1 cellular context compared by ENCODE assay signal in the genomic region with DNA sequence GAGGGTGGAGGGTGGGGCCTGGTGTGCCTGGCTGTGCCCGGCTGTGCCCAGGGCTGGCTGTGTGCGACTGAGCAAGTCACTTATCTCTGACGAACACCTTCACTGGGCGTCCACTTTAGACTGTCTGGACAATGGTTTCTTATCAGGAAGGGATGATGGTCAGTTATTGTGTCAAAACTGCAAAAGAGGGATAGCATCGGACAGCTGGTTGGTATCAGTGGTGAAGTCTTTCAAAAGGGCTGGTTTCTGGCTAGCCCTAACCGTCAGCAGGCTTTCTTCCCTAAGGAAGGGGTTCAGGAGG.
TF ChIP-seq lines count a peak whose summit lies in the region.

No MANE protein-coding gene starts in this region.

TF ChIP-seq in K562, 482 proteins besides CTCF, POLR2A, EP300 and RAD21 (continued from another document and continues in another):
- TF ChIP-seq LARP7 (IDR thresholded peaks at IDR 0.05): no peak
- no peak for TF ChIP-seq ZNF445 (CRISPR knock-in tag; IDR thresholded peaks at IDR 0.05; ENCODE audit: low read depth)
- TF ChIP-seq, protein P1, sequence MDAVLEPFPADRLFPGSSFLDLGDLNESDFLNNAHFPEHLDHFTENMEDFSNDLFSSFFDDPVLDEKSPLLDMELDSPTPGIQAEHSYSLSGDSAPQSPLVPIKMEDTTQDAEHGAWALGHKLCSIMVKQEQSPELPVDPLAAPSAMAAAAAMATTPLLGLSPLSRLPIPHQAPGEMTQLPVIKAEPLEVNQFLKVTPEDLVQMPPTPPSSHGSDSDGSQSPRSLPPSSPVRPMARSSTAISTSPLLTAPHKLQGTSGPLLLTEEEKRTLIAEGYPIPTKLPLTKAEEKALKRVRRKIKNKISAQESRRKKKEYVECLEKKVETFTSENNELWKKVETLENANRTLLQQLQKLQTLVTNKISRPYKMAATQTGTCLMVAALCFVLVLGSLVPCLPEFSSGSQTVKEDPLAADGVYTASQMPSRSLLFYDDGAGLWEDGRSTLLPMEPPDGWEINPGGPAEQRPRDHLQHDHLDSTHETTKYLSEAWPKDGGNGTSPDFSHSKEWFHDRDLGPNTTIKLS (IDR thresholded peaks at IDR 0.05; ENCODE audit: borderline replicate concordance, low read depth): no peak
- TF ChIP-seq, protein P2, sequence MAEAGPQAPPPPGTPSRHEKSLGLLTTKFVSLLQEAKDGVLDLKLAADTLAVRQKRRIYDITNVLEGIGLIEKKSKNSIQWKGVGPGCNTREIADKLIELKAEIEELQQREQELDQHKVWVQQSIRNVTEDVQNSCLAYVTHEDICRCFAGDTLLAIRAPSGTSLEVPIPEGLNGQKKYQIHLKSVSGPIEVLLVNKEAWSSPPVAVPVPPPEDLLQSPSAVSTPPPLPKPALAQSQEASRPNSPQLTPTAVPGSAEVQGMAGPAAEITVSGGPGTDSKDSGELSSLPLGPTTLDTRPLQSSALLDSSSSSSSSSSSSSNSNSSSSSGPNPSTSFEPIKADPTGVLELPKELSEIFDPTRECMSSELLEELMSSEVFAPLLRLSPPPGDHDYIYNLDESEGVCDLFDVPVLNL (CRISPR knock-in tag; IDR thresholded peaks at IDR 0.05; ENCODE audit: low read depth): no peak
- TF ChIP-seq ZNF324 (CRISPR knock-in tag; IDR thresholded peaks at IDR 0.05): no peak
- TF ChIP-seq, protein P3, sequence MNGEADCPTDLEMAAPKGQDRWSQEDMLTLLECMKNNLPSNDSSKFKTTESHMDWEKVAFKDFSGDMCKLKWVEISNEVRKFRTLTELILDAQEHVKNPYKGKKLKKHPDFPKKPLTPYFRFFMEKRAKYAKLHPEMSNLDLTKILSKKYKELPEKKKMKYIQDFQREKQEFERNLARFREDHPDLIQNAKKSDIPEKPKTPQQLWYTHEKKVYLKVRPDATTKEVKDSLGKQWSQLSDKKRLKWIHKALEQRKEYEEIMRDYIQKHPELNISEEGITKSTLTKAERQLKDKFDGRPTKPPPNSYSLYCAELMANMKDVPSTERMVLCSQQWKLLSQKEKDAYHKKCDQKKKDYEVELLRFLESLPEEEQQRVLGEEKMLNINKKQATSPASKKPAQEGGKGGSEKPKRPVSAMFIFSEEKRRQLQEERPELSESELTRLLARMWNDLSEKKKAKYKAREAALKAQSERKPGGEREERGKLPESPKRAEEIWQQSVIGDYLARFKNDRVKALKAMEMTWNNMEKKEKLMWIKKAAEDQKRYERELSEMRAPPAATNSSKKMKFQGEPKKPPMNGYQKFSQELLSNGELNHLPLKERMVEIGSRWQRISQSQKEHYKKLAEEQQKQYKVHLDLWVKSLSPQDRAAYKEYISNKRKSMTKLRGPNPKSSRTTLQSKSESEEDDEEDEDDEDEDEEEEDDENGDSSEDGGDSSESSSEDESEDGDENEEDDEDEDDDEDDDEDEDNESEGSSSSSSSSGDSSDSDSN (IDR thresholded peaks at IDR 0.05; ENCODE audit: borderline replicate concordance in 1 of 2, low read depth in 2 of 2, low read length in 2 of 2): no peak
- TF ChIP-seq FOXJ3 (CRISPR knock-in tag; IDR thresholded peaks at IDR 0.05): no peak
- TF ChIP-seq, protein P4, sequence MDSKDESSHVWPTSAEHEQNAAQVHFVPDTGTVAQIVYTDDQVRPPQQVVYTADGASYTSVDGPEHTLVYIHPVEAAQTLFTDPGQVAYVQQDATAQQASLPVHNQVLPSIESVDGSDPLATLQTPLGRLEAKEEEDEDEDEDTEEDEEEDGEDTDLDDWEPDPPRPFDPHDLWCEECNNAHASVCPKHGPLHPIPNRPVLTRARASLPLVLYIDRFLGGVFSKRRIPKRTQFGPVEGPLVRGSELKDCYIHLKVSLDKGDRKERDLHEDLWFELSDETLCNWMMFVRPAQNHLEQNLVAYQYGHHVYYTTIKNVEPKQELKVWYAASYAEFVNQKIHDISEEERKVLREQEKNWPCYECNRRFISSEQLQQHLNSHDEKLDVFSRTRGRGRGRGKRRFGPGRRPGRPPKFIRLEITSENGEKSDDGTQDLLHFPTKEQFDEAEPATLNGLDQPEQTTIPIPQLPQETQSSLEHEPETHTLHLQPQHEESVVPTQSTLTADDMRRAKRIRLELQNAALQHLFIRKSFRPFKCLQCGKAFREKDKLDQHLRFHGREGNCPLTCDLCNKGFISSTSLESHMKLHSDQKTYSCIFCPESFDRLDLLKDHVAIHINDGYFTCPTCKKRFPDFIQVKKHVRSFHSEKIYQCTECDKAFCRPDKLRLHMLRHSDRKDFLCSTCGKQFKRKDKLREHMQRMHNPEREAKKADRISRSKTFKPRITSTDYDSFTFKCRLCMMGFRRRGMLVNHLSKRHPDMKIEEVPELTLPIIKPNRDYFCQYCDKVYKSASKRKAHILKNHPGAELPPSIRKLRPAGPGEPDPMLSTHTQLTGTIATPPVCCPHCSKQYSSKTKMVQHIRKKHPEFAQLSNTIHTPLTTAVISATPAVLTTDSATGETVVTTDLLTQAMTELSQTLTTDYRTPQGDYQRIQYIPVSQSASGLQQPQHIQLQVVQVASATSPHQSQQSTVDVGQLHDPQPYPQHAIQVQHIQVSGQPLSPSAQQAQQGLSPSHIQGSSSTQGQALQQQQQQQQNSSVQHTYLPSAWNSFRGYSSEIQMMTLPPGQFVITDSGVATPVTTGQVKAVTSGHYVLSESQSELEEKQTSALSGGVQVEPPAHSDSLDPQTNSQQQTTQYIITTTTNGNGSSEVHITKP (IDR thresholded peaks at IDR 0.05; ENCODE audit: partially characterized antibody): no peak
- no peak for TF ChIP-seq GTF2A2 (tag; IDR thresholded peaks at IDR 0.05)
- TF ChIP-seq, protein P5, sequence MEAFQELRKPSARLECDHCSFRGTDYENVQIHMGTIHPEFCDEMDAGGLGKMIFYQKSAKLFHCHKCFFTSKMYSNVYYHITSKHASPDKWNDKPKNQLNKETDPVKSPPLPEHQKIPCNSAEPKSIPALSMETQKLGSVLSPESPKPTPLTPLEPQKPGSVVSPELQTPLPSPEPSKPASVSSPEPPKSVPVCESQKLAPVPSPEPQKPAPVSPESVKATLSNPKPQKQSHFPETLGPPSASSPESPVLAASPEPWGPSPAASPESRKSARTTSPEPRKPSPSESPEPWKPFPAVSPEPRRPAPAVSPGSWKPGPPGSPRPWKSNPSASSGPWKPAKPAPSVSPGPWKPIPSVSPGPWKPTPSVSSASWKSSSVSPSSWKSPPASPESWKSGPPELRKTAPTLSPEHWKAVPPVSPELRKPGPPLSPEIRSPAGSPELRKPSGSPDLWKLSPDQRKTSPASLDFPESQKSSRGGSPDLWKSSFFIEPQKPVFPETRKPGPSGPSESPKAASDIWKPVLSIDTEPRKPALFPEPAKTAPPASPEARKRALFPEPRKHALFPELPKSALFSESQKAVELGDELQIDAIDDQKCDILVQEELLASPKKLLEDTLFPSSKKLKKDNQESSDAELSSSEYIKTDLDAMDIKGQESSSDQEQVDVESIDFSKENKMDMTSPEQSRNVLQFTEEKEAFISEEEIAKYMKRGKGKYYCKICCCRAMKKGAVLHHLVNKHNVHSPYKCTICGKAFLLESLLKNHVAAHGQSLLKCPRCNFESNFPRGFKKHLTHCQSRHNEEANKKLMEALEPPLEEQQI (IDR thresholded peaks at IDR 0.05): no peak; the same call in 1 of the 2 replicates
- no peak for TF ChIP-seq PURB (CRISPR knock-in tag; IDR thresholded peaks at IDR 0.05; ENCODE audit: low read depth)
- TF ChIP-seq, protein P6, sequence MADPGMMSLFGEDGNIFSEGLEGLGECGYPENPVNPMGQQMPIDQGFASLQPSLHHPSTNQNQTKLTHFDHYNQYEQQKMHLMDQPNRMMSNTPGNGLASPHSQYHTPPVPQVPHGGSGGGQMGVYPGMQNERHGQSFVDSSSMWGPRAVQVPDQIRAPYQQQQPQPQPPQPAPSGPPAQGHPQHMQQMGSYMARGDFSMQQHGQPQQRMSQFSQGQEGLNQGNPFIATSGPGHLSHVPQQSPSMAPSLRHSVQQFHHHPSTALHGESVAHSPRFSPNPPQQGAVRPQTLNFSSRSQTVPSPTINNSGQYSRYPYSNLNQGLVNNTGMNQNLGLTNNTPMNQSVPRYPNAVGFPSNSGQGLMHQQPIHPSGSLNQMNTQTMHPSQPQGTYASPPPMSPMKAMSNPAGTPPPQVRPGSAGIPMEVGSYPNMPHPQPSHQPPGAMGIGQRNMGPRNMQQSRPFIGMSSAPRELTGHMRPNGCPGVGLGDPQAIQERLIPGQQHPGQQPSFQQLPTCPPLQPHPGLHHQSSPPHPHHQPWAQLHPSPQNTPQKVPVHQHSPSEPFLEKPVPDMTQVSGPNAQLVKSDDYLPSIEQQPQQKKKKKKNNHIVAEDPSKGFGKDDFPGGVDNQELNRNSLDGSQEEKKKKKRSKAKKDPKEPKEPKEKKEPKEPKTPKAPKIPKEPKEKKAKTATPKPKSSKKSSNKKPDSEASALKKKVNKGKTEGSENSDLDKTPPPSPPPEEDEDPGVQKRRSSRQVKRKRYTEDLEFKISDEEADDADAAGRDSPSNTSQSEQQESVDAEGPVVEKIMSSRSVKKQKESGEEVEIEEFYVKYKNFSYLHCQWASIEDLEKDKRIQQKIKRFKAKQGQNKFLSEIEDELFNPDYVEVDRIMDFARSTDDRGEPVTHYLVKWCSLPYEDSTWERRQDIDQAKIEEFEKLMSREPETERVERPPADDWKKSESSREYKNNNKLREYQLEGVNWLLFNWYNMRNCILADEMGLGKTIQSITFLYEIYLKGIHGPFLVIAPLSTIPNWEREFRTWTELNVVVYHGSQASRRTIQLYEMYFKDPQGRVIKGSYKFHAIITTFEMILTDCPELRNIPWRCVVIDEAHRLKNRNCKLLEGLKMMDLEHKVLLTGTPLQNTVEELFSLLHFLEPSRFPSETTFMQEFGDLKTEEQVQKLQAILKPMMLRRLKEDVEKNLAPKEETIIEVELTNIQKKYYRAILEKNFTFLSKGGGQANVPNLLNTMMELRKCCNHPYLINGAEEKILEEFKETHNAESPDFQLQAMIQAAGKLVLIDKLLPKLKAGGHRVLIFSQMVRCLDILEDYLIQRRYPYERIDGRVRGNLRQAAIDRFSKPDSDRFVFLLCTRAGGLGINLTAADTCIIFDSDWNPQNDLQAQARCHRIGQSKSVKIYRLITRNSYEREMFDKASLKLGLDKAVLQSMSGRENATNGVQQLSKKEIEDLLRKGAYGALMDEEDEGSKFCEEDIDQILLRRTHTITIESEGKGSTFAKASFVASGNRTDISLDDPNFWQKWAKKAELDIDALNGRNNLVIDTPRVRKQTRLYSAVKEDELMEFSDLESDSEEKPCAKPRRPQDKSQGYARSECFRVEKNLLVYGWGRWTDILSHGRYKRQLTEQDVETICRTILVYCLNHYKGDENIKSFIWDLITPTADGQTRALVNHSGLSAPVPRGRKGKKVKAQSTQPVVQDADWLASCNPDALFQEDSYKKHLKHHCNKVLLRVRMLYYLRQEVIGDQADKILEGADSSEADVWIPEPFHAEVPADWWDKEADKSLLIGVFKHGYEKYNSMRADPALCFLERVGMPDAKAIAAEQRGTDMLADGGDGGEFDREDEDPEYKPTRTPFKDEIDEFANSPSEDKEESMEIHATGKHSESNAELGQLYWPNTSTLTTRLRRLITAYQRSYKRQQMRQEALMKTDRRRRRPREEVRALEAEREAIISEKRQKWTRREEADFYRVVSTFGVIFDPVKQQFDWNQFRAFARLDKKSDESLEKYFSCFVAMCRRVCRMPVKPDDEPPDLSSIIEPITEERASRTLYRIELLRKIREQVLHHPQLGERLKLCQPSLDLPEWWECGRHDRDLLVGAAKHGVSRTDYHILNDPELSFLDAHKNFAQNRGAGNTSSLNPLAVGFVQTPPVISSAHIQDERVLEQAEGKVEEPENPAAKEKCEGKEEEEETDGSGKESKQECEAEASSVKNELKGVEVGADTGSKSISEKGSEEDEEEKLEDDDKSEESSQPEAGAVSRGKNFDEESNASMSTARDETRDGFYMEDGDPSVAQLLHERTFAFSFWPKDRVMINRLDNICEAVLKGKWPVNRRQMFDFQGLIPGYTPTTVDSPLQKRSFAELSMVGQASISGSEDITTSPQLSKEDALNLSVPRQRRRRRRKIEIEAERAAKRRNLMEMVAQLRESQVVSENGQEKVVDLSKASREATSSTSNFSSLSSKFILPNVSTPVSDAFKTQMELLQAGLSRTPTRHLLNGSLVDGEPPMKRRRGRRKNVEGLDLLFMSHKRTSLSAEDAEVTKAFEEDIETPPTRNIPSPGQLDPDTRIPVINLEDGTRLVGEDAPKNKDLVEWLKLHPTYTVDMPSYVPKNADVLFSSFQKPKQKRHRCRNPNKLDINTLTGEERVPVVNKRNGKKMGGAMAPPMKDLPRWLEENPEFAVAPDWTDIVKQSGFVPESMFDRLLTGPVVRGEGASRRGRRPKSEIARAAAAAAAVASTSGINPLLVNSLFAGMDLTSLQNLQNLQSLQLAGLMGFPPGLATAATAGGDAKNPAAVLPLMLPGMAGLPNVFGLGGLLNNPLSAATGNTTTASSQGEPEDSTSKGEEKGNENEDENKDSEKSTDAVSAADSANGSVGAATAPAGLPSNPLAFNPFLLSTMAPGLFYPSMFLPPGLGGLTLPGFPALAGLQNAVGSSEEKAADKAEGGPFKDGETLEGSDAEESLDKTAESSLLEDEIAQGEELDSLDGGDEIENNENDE (IDR thresholded peaks at IDR 0.05; ENCODE audit: low read depth, low read length): no peak
- no peak for TF ChIP-seq ZNF696 (CRISPR knock-in tag; conservative IDR thresholded peaks at IDR 0.05)
- no peak for TF ChIP-seq NELFE (IDR thresholded peaks at IDR 0.05; ENCODE audit: insufficient read depth, insufficient read length)
- no peak for TF ChIP-seq ZNF143 (CRISPR knock-in tag; IDR thresholded peaks at IDR 0.05)
- TF ChIP-seq, protein P7, sequence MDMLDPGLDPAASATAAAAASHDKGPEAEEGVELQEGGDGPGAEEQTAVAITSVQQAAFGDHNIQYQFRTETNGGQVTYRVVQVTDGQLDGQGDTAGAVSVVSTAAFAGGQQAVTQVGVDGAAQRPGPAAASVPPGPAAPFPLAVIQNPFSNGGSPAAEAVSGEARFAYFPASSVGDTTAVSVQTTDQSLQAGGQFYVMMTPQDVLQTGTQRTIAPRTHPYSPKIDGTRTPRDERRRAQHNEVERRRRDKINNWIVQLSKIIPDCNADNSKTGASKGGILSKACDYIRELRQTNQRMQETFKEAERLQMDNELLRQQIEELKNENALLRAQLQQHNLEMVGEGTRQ (CRISPR knock-in tag; IDR thresholded peaks at IDR 0.05): no peak
- TF ChIP-seq, protein P8, sequence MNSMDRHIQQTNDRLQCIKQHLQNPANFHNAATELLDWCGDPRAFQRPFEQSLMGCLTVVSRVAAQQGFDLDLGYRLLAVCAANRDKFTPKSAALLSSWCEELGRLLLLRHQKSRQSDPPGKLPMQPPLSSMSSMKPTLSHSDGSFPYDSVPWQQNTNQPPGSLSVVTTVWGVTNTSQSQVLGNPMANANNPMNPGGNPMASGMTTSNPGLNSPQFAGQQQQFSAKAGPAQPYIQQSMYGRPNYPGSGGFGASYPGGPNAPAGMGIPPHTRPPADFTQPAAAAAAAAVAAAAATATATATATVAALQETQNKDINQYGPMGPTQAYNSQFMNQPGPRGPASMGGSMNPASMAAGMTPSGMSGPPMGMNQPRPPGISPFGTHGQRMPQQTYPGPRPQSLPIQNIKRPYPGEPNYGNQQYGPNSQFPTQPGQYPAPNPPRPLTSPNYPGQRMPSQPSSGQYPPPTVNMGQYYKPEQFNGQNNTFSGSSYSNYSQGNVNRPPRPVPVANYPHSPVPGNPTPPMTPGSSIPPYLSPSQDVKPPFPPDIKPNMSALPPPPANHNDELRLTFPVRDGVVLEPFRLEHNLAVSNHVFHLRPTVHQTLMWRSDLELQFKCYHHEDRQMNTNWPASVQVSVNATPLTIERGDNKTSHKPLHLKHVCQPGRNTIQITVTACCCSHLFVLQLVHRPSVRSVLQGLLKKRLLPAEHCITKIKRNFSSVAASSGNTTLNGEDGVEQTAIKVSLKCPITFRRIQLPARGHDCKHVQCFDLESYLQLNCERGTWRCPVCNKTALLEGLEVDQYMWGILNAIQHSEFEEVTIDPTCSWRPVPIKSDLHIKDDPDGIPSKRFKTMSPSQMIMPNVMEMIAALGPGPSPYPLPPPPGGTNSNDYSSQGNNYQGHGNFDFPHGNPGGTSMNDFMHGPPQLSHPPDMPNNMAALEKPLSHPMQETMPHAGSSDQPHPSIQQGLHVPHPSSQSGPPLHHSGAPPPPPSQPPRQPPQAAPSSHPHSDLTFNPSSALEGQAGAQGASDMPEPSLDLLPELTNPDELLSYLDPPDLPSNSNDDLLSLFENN (IDR thresholded peaks at IDR 0.05; ENCODE audit: low read depth in 2 of 2, low read length in 2 of 2): peak in 1 of 2 experiments; percentile 66; a peak in 2 of 4 replicates
- no peak for TF ChIP-seq L3MBTL2 (IDR thresholded peaks at IDR 0.05)
- TF ChIP-seq ZFP30 (CRISPR knock-in tag; IDR thresholded peaks at IDR 0.05; ENCODE audit: borderline replicate concordance): no peak
- TF ChIP-seq EGR1 (conservative IDR thresholded peaks at IDR 0.05): no peak
